ENCODE assay signal across 9 cellular contexts in genomic region chr14:93977790-93978581, GRCh38. TPM values are rescaled to one million over a fixed set of nuclear protein-coding genes. Genes with fewer than 3 reads are reported as not detected.
A peak's percentile ranks its signal among the peaks of the same experiment; 100 is the strongest.
DNase-seq lines count a peak whose midpoint lies in the region; ATAC-seq, FAIRE-seq and TF ChIP-seq lines count a peak whose summit lies in the region.
"Had no signal": no experiment of that assay in that cellular context is flagged by ENCODE, and none has a peak within 500 bp of the region (broad histone marks: within the 10 kb centered on the region; RNA-seq: fewer than 3 reads in every experiment).

No MANE protein-coding gene starts in this region.

- TF ChIP-seq CTCF in testis (IDR thresholded peaks at IDR 0.05), result no peak

- H2BK5ac ChIP-seq in trophoblast cell (ENCODE audit: low read depth, low read length, poor library complexity), result no peak overlapping the region

- no CpG with 5 or more reads among the region's 11 CpGs for WGBS in trophoblast cell (ENCODE audit: extremely low coverage, insufficient coverage, insufficient read length)
- 89 to 91% methylated on average over 11 of the region's 11 CpGs for WGBS in testis, 2 donors

- CTCF ChIA-PET in CD4-positive, alpha-beta memory T cell (lab: Charles Lee; ENCODE audit: partially characterized antibody), result interaction anchor here (0.8 to 39.2 kb wide), 13 partner anchors 7 to 158 kb away, joined by 3 to 1377 read pairs (median 6); partner anchors contain the start of gene CCDC197

- H3K23ac ChIP-seq in trophoblast cell (ENCODE audit: low read length), result no peak overlapping the region

- H3K9ac ChIP-seq in trophoblast cell (ENCODE audit: low read length), result no peak overlapping the region

- H3K9me3 Mint-ChIP-seq in CD4-positive, alpha-beta memory T cell, result peaks cover 3 to 22% (median 14%) of the 10 kb centered on the region in 8 donors
- H3K9me3 Mint-ChIP-seq in activated naive CD8-positive, alpha-beta T cell treated with anti-CD3 and anti-CD28 coated beads, Interleukin-2, amount 10 ng/mL, durations not matched to agents 7 days and 5 days, result peaks cover 7% of the 10 kb centered on the region

- H3K4me1 Mint-ChIP-seq in CD4-positive, alpha-beta memory T cell, result peaks cover 40 to 64% (median 52%) of the 10 kb centered on the region in 4 donors
- H3K4me1 Mint-ChIP-seq in activated naive CD8-positive, alpha-beta T cell treated with anti-CD3 and anti-CD28 coated beads, Interleukin-2, amount 10 ng/mL, durations not matched to agents 7 days and 5 days, result peaks cover 62% of the 10 kb centered on the region

- H3K4me3 Mint-ChIP-seq in CD4-positive, alpha-beta memory T cell, result peak overlapping the region in 7 of 8 donors; percentile 10 to 71 (median 42)
- H3K4me3 Mint-ChIP-seq in activated naive CD8-positive, alpha-beta T cell treated with anti-CD3 and anti-CD28 coated beads, Interleukin-2, amount 10 ng/mL, durations not matched to agents 7 days and 5 days, result peak overlapping the region; percentile 39

- ATAC-seq in GM21786 (IDR thresholded peaks at IDR 0.05; ENCODE audit: unreplicated experiment), result peak; percentile 51
- ATAC-seq in activated naive CD8-positive, alpha-beta T cell treated with anti-CD3 and anti-CD28 coated beads, Interleukin-2, amount 10 ng/mL, durations not matched to agents 7 days and 5 days (ENCODE audit: low read depth), result peak; percentile 91

- H3K4me2 ChIP-seq in trophoblast cell (ENCODE audit: low read length), result no peak overlapping the region

- no peak overlapping the region for H4K12ac ChIP-seq in trophoblast cell (ENCODE audit: low read depth, low read length)

- no peak overlapping the region for H3K18ac ChIP-seq in trophoblast cell (ENCODE audit: low read length)

- H3K79me1 ChIP-seq in trophoblast cell (ENCODE audit: low read length), result no peaks in the 10 kb centered on the region

- peak; percentile 86 to 89 (median 87) for DNase-seq in CD4-positive, alpha-beta memory T cell
- DNase-seq in RCC 7860 (ENCODE audit: low spot score) (peak; percentile 70), NCI-H2227 treated with DMSO at 0.1 percent for 48 hours (lab: John Stamatoyannopoulos, UW) (no peak), trophoblast cell (no peak), testis (no peak)
- DNase-seq in activated naive CD8-positive, alpha-beta T cell treated with anti-CD3 and anti-CD28 coated beads, Interleukin-2, amount 10 ng/mL, durations not matched to agents 7 days and 5 days, result peak; percentile 67
- peak; percentile 51 to 54 (median 54) for DNase-seq in stimulated activated CD4-positive, alpha-beta T cell treated with anti-CD3 and anti-CD28 coated beads, TNF-alpha, amount 100 ng/mL, for 1 hour (ENCODE audit: low read depth in 3 of 3, low spot score in 1 of 3)

- peak overlapping the region; percentile 84 to 96 (median 88) for H3K27ac Mint-ChIP-seq in CD4-positive, alpha-beta memory T cell
- H3K27ac Mint-ChIP-seq in activated naive CD8-positive, alpha-beta T cell treated with anti-CD3 and anti-CD28 coated beads, Interleukin-2, amount 10 ng/mL, durations not matched to agents 7 days and 5 days, result peak overlapping the region; percentile 87

- no peak overlapping the region for H4K8ac ChIP-seq in trophoblast cell (ENCODE audit: low read depth, low read length)

- H2AK5ac ChIP-seq in trophoblast cell (ENCODE audit: low read length), result no peak overlapping the region

- H4K91ac ChIP-seq in trophoblast cell (ENCODE audit: low read depth, low read length), result no peak overlapping the region

- H2BK12ac ChIP-seq in trophoblast cell (ENCODE audit: low read length), result no peak overlapping the region

- no peak overlapping the region for H2AFZ ChIP-seq in trophoblast cell (ENCODE audit: insufficient read depth, low read length, poor library complexity)

- peaks cover 6 to 7% of the 10 kb centered on the region in 2 donors for H3K36me3 Mint-ChIP-seq in CD4-positive, alpha-beta memory T cell
- H3K36me3 Mint-ChIP-seq in activated naive CD8-positive, alpha-beta T cell treated with anti-CD3 and anti-CD28 coated beads, Interleukin-2, amount 10 ng/mL, durations not matched to agents 7 days and 5 days, result peaks cover 28% of the 10 kb centered on the region

- no peaks in the 10 kb centered on the region for H3K79me2 ChIP-seq in trophoblast cell (ENCODE audit: control insufficient read depth, insufficient read depth, low read length, poor library complexity)

- intact Hi-C loops in CD4-positive, alpha-beta memory T cell (cut with micrococcal nuclease), result loop anchor here (1.0 to 2.0 kb wide), 4 partner anchors 15 to 23 kb away; no protein-coding TSS in a partner anchor
- intact Hi-C loops in testis (cut with DNase I; ENCODE audit: low total_unique reads), result no loop called here

- peaks cover 67% of the 10 kb centered on the region for H3K4me1 ChIP-seq in CD4-positive, alpha-beta memory T cell (ENCODE audit: insufficient read depth, low read length)
- no peaks in the 10 kb centered on the region for H3K4me1 ChIP-seq in trophoblast cell (ENCODE audit: control insufficient read depth in 1 of 2, insufficient read depth in 2 of 2, low read length in 2 of 2)
- H3K4me1 ChIP-seq in testis, result no peaks in the 10 kb centered on the region

- no peak overlapping the region for H3K4ac ChIP-seq in trophoblast cell (ENCODE audit: low read depth, low read length)

- H3K14ac ChIP-seq in trophoblast cell (ENCODE audit: low read length), result no peak overlapping the region

- no peak overlapping the region for H2BK120ac ChIP-seq in trophoblast cell (ENCODE audit: insufficient read depth, low read length, poor library complexity)

- TF ChIP-seq POLR2A in testis (IDR thresholded peaks at IDR 0.05), result no peak

- H3K27me3 ChIP-seq in CD4-positive, alpha-beta memory T cell (ENCODE audit: insufficient read depth, low read length), result no peaks in the 10 kb centered on the region
- H3K27me3 ChIP-seq in trophoblast cell (ENCODE audit: insufficient read depth, low read length), result no peaks in the 10 kb centered on the region
- no peaks in the 10 kb centered on the region for H3K27me3 ChIP-seq in testis

- POLR2A ChIA-PET in CD4-positive, alpha-beta memory T cell (lab: Charles Lee; ENCODE audit: partially characterized antibody), result interaction anchor here (0.8 to 18.4 kb wide), 20 partner anchors 8 to 103 kb away, joined by 3 to 469 read pairs (median 4); partner anchors contain the start of genes CCDC197, DDX24, IFI27L1 and OTUB2
- POLR2A ChIA-PET in activated naive CD8-positive, alpha-beta T cell treated with anti-CD3 and anti-CD28 coated beads, Interleukin-2, amount 10 ng/mL, durations not matched to agents 7 days and 5 days (lab: Charles Lee), result interaction anchor here (0.8 to 12.4 kb wide), 9 partner anchors 10 to 103 kb away, joined by 3 to 190 read pairs (median 3); partner anchors contain the start of genes DDX24 and IFI27L1

- H3K27ac ChIP-seq in CD4-positive, alpha-beta memory T cell (ENCODE audit: low read depth, low read length), result peak overlapping the region; percentile 3
- H3K27ac ChIP-seq in trophoblast cell (ENCODE audit: low read depth, low read length) (no peak overlapping the region), testis (no peak overlapping the region)

- no peaks in the 10 kb centered on the region for H3K27me3 Mint-ChIP-seq in CD4-positive, alpha-beta memory T cell
- H3K27me3 Mint-ChIP-seq in activated naive CD8-positive, alpha-beta T cell treated with anti-CD3 and anti-CD28 coated beads, Interleukin-2, amount 10 ng/mL, durations not matched to agents 7 days and 5 days, result no peaks in the 10 kb centered on the region

- peak overlapping the region in 1 of 2 donors; percentile 5 for H3K4me3 ChIP-seq in CD4-positive, alpha-beta memory T cell (ENCODE audit: low read length in 2 of 2)
- H3K4me3 ChIP-seq in trophoblast cell (ENCODE audit: low read depth, low read length), result no peak overlapping the region
- H3K4me3 ChIP-seq in testis, result no peak overlapping the region

- peaks cover 3 to 10% of the 10 kb centered on the region in 2 donors for H3K9me3 ChIP-seq in CD4-positive, alpha-beta memory T cell (ENCODE audit: control insufficient read depth in 1 of 2, low read length in 2 of 2)
- no peaks in the 10 kb centered on the region for H3K9me3 ChIP-seq in trophoblast cell (ENCODE audit: insufficient read depth, low read depth, low read length)
- no peaks in the 10 kb centered on the region for H3K9me3 ChIP-seq in testis

- FAIRE-seq in RCC 7860 (lab: Jason Lieb, UNC), result peak; percentile 89
- FAIRE-seq: G401.6 had no signal

- no peaks in the 10 kb centered on the region for H3K36me3 ChIP-seq in CD4-positive, alpha-beta memory T cell (ENCODE audit: insufficient read depth, low read length)
- H3K36me3 ChIP-seq in trophoblast cell (ENCODE audit: control insufficient read depth in 1 of 2, insufficient read depth in 2 of 2, low read length in 2 of 2) (no peaks in the 10 kb centered on the region), testis (ENCODE audit: low read depth, missing control alignments) (no peaks in the 10 kb centered on the region)

RNA-seq across cellular contexts. Expression of gene ASB2, which starts 1.6 kb away (rescaled TPM):
- 10 to 100 TPM; 27.3 to 29.7 TPM for total RNA-seq in CD4-positive, alpha-beta memory T cell
- polyA plus RNA-seq in CD4-positive, alpha-beta memory T cell, result 1 to 10 TPM in 1 of 2 donors, under 1 TPM in 1; 0.87 to 2.3 TPM
- 10 to 100 TPM; 21.3 to 24.0 TPM for total RNA-seq in activated naive CD8-positive, alpha-beta T cell treated with anti-CD3 and anti-CD28 coated beads, Interleukin-2, amount 10 ng/mL, durations not matched to agents 7 days and 5 days
- polyA plus RNA-seq in trophoblast cell (2013), result 0.83 and 1.3 TPM in 2 replicates
- total RNA-seq in testis, result 1 to 10 TPM; 3.7 to 4.3 TPM
- polyA plus RNA-seq in testis (ENCODE audit: insufficient read depth, low read depth, low replicate concordance), result 3.5 TPM

RNA-seq across cellular contexts. Expression of gene CCDC197, which starts 19.1 kb away (rescaled TPM):
- not detected for total RNA-seq in CD4-positive, alpha-beta memory T cell
- polyA plus RNA-seq in CD4-positive, alpha-beta memory T cell, result not detected
- under 1 TPM in 1 of 2 experiments, not detected in 1; 0.25 TPM for total RNA-seq in activated naive CD8-positive, alpha-beta T cell treated with anti-CD3 and anti-CD28 coated beads, Interleukin-2, amount 10 ng/mL, durations not matched to agents 7 days and 5 days
- 0.03 TPM in 1 of 2 replicates, not detected in the other for polyA plus RNA-seq in trophoblast cell (2013)
- 10 to 100 TPM in 1 of 2 donors, 1 to 10 TPM in 1; 5.6 to 20.7 TPM for total RNA-seq in testis
- polyA plus RNA-seq in testis (ENCODE audit: insufficient read depth, low read depth, low replicate concordance), result 31.0 TPM

RNA-seq across cellular contexts. Expression of gene OTUB2, which starts 48.2 kb away (rescaled TPM):
- total RNA-seq in CD4-positive, alpha-beta memory T cell, result under 1 TPM; 0.42 to 0.67 TPM
- polyA plus RNA-seq in CD4-positive, alpha-beta memory T cell, result 1 to 10 TPM in 1 of 2 donors, under 1 TPM in 1; 0.19 to 1.1 TPM
- total RNA-seq in activated naive CD8-positive, alpha-beta T cell treated with anti-CD3 and anti-CD28 coated beads, Interleukin-2, amount 10 ng/mL, durations not matched to agents 7 days and 5 days, result under 1 TPM; 0.47 to 0.60 TPM
- 29.6 and 30.4 TPM in 2 replicates for polyA plus RNA-seq in trophoblast cell (2013)
- total RNA-seq in testis, result 10 to 100 TPM in 1 of 2 donors, 1 to 10 TPM in 1; 8.4 to 19.3 TPM
- polyA plus RNA-seq in testis (ENCODE audit: insufficient read depth, low read depth, low replicate concordance), result 16.8 TPM

RNA-seq across cellular contexts. Expression of gene FAM181A, which starts 50.8 kb away (rescaled TPM):
- total RNA-seq in CD4-positive, alpha-beta memory T cell, result not detected
- polyA plus RNA-seq in CD4-positive, alpha-beta memory T cell, result not detected
- total RNA-seq in activated naive CD8-positive, alpha-beta T cell treated with anti-CD3 and anti-CD28 coated beads, Interleukin-2, amount 10 ng/mL, durations not matched to agents 7 days and 5 days, result not detected
- 0.04 TPM in 1 of 2 replicates, not detected in the other for polyA plus RNA-seq in trophoblast cell (2013)
- 10 to 100 TPM; 12.7 to 18.0 TPM for total RNA-seq in testis
- polyA plus RNA-seq in testis (ENCODE audit: insufficient read depth, low read depth, low replicate concordance), result 48.5 TPM

Comparison
In these comparisons a context has a peak if more than half of its experiments do, and no peak if none do; other contexts are left out.
1. DNase-seq: peak in CD4-positive, alpha-beta memory T cell (5 of 5), RCC 7860 (single experiment), activated naive CD8-positive, alpha-beta T cell treated with anti-CD3 and anti-CD28 coated beads, Interleukin-2, amount 10 ng/mL, durations not matched to agents 7 days and 5 days (single experiment) and stimulated activated CD4-positive, alpha-beta T cell treated with anti-CD3 and anti-CD28 coated beads, TNF-alpha, amount 100 ng/mL, for 1 hour (3 of 3); none in NCI-H2227 treated with DMSO at 0.1 percent for 48 hours (single experiment), trophoblast cell (0 of 2) and testis (single experiment).
2. RNA of gene ASB2, which starts 1.6 kb away (total RNA-seq): 27.3 to 29.7 TPM in CD4-positive, alpha-beta memory T cell and 21.3 to 24.0 TPM in activated naive CD8-positive, alpha-beta T cell treated with anti-CD3 and anti-CD28 coated beads, Interleukin-2, amount 10 ng/mL, durations not matched to agents 7 days and 5 days; 3.7 to 4.3 TPM in testis; every median in the first group is over 4 times any median in the second.
3. RNA of gene CCDC197, which starts 19.1 kb away (total RNA-seq): 5.6 to 20.7 TPM in testis; 0.25 TPM in activated naive CD8-positive, alpha-beta T cell treated with anti-CD3 and anti-CD28 coated beads, Interleukin-2, amount 10 ng/mL, durations not matched to agents 7 days and 5 days and not detected in CD4-positive, alpha-beta memory T cell; every median in the first group is over 4 times any median in the second.
4. RNA of gene OTUB2, which starts 48.2 kb away (total RNA-seq): 8.4 to 19.3 TPM in testis; 0.42 to 0.67 TPM in CD4-positive, alpha-beta memory T cell and 0.47 to 0.60 TPM in activated naive CD8-positive, alpha-beta T cell treated with anti-CD3 and anti-CD28 coated beads, Interleukin-2, amount 10 ng/mL, durations not matched to agents 7 days and 5 days; every median in the first group is over 4 times any median in the second.